Comparison of ENCODE assay signal across 26 cellular contexts in the genomic region with DNA sequence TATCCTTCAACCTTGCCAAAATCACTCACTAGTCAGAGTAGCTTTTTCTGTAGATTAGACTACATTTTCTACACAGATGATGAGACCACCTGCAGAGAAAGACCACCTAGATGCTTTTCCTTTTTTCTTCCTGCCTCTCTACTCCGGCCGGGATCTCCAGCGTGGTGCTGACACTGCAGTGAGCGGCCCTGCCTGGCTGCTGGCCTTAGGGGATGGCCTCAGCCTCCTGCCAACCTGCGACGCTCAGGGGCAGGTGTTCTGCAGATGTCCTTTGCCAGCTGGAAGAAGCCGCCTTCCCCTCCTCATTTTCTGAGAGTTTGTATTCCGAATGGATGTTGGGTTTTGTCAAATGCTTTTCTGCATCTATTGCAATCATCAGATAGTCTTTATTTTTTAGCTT. TPM values are rescaled to one million over a fixed set of nuclear protein-coding genes. Genes with fewer than 3 reads are reported as not detected.
"Had no signal": no experiment of that assay in that cellular context is flagged by ENCODE, and none has a peak within 500 bp of the region (broad histone marks: within the 10 kb centered on the region; RNA-seq: fewer than 3 reads in every experiment).

No MANE protein-coding gene starts in this region.

- DNase-seq: activated B cell treated with CpG ODN at 0.5 μM for 24 hours; activated CD4-positive, alpha-beta memory T cell treated with anti-CD3 and anti-CD28 coated beads for 36 hours; activated CD4-positive, alpha-beta T cell treated with anti-CD3 and anti-CD28 coated beads for 1 hour; activated CD4-positive, alpha-beta T cell treated with anti-CD3 and anti-CD28 coated beads, Interleukin-2, amount 10 ng/mL, durations not matched to agents 7 days and 5 days; activated CD8-positive, alpha-beta memory T cell treated with anti-CD3 and anti-CD28 coated beads for 24 hours; activated gamma-delta T cell treated with Interleukin-2 at 50 U/mL for 16 hours; activated naive CD4-positive, alpha-beta T cell treated with anti-CD3 and anti-CD28 coated beads, Interleukin-2, amount 10 ng/mL, durations not matched to agents 7 days and 5 days; activated naive CD8-positive, alpha-beta T cell treated with anti-CD3 and anti-CD28 coated beads for 36 hours; activated T-cell treated with anti-CD3 and anti-CD28 coated beads, Interleukin-2, amount 50 U/mL, for 72 hours; brain microvascular endothelial cell; cerebellar nuclear complex; MM.1S; NCI-H1417; NCI-H1930; NCI-H2171; NCI-H2227 treated with DMSO at 0.1 percent for 48 hours; NCI-H446 treated with DMSO at 0.1 percent for 48 hours; NCI-H524 treated with DMSO at 0.1 percent for 48 hours; NCI-H748 treated with DMSO at 0.1 percent for 48 hours; T-cell; T-helper 2 cell; T1000 had no signal

- ATAC-seq: activated T-cell treated with anti-CD3 and anti-CD28 coated beads, Interleukin-2, amount 50 U/mL, for 72 hours; T-cell had no signal

RNA-seq across cellular contexts. Expression of a gene that starts 43.5 kb away (rescaled TPM):
- total RNA-seq: activated B cell treated with CpG ODN at 0.5 μM for 24 hours; activated CD4-positive, alpha-beta memory T cell treated with anti-CD3 and anti-CD28 coated beads for 36 hours; activated CD4-positive, alpha-beta T cell treated with anti-CD3 and anti-CD28 coated beads, Interleukin-2, amount 10 ng/mL, durations not matched to agents 7 days and 5 days; activated naive CD8-positive, alpha-beta T cell treated with anti-CD3 and anti-CD28 coated beads for 36 hours; activated T-cell treated with anti-CD3 and anti-CD28 coated beads, Interleukin-2, amount 50 U/mL, for 72 hours; activated T-helper 2 cell treated with anti-CD3 and anti-CD28 coated beads, Interferon-gamma antibody, Interleukin-2, Interleukin-4, amounts not matched to agents 10 μg/mL and 5 μg/mL and 100 μg/mL, durations not matched to agents 14 hours and 24 hours and 36 hours; OCI-LY7; RPMI7951; SK-MEL-5; T-cell had no signal
